Comparison of ENCODE assay signal across 28 cellular contexts in genomic region chr7:410395-410910, GRCh38.
A peak's percentile ranks its signal among the peaks of the same experiment; 100 is the strongest.
DNase-seq lines count a peak whose midpoint lies in the region; ATAC-seq and TF ChIP-seq lines count a peak whose summit lies in the region.
"Had no signal": no experiment of that assay in that cellular context is flagged by ENCODE, and none has a peak within 500 bp of the region (broad histone marks: within the 10 kb centered on the region; RNA-seq: fewer than 3 reads in every experiment).

No MANE protein-coding gene starts in this region.

- peaks cover 0 to 11% (median 0%) of the 10 kb centered on the region in 11 experiments; a peak in 4 of 22 replicates for H4K20me1 ChIP-seq in BLaER1 treated with 17β-estradiol and CSF1 and Interleukin-3, amounts not matched to agents 10 nM and 100 nM

- TF ChIP-seq CTCF in Panc1 (IDR thresholded peaks at IDR 0.05) (no peak), left ventricle myocardium inferior (IDR thresholded peaks at IDR 0.05; ENCODE audit: borderline replicate concordance) (no peak), vagina (IDR thresholded peaks at IDR 0.05) (no peak)

- in situ Hi-C loops in Panc1 (cut with HindIII; ENCODE audit: low pct_unique_long_range_greater_than_20kb, low sequenced_read_pairs): no loop called here

- POLR2A ChIA-PET in Panc1 (lab: Charles Lee): no interaction called here

- no peaks in the 10 kb centered on the region for H3K9me3 ChIP-seq in BLaER1 treated with 17β-estradiol and CSF1 and Interleukin-3, amounts not matched to agents 10 nM and 100 nM (replicated peaks in 1 of 11)
- H3K9me3 ChIP-seq in Panc1 (ENCODE audit: control insufficient read depth, insufficient read depth, low read depth, low read length) (no peaks in the 10 kb centered on the region), left ventricle myocardium inferior (replicated peaks) (no peaks in the 10 kb centered on the region), vagina (no peaks in the 10 kb centered on the region)
- H3K9me3 ChIP-seq: esophagus squamous epithelium, HAP-1, uterus had no signal

- peak; percentile 62 for ATAC-seq in Panc1
- ATAC-seq: foreskin keratinocyte had no signal

- H3K4me2 ChIP-seq in BLaER1 treated with 17β-estradiol and CSF1 and Interleukin-3, amounts not matched to agents 10 nM and 100 nM: peak overlapping the region in 9 of 11 experiments; percentile 39 to 96 (median 88); a peak in 17 of 22 replicates
- H3K4me2 ChIP-seq: PC-9 had no signal

- BruUV-seq in Panc1 (replicated peaks; lab: Mats Ljungman, UMichigan): no TSS peak

- DNase-seq in Panc1 (ENCODE audit: low read depth, low spot score): no peak
- peak; percentile 9 for DNase-seq in left ventricle myocardium inferior
- DNase-seq in posterior vena cava (ENCODE audit: low spot score): peak; percentile 73
- no peak for DNase-seq in vagina (ENCODE audit: extremely low spot score in 2 of 2)
- DNase-seq in mesenteric fat pad (ENCODE audit: low spot score): no peak
- no peak for DNase-seq in DMS53 (lab: John Stamatoyannopoulos, UW)
- DNase-seq: activated CD4-positive, alpha-beta T cell treated with anti-CD3 and anti-CD28 coated beads, Interleukin-2, amount 50 U/mL, for 1 hour; activated naive CD4-positive, alpha-beta T cell treated with anti-CD3 and anti-CD28 coated beads, Interleukin-2, amount 10 ng/mL, durations not matched to agents 7 days and 5 days; amniotic stem cell; brain microvascular endothelial cell; C1 segment of cervical spinal cord; esophagus squamous epithelium; foreskin keratinocyte; MM.1S; NCI-H1930; NCI-H2171 treated with DMSO at 0.1 percent for 48 hours; NCI-H524; PC-9; SIG-M5; stimulated activated CD8-positive, alpha-beta memory T cell treated with anti-CD3 and anti-CD28 coated beads, Interleukin-4, amount 100 ng/mL, for 48 hours; SW 1271; T-helper 9 cell; uterus had no signal

- no peaks in the 10 kb centered on the region for H3K36me3 ChIP-seq in BLaER1 treated with 17β-estradiol and CSF1 and Interleukin-3, amounts not matched to agents 10 nM and 100 nM
- H3K36me3 ChIP-seq in Panc1 (ENCODE audit: control insufficient read depth, insufficient read depth, low read length) (no peaks in the 10 kb centered on the region), left ventricle myocardium inferior (no peaks in the 10 kb centered on the region), vagina (no peaks in the 10 kb centered on the region)
- H3K36me3 ChIP-seq: brain microvascular endothelial cell, esophagus squamous epithelium, HAP-1, uterus had no signal

- no peak for TF ChIP-seq POLR2A in vagina (IDR thresholded peaks at IDR 0.05)

- H3K27ac ChIP-seq in BLaER1 treated with 17β-estradiol and CSF1 and Interleukin-3, amounts not matched to agents 10 nM and 100 nM: no peak overlapping the region
- H3K27ac ChIP-seq in Panc1 (ENCODE audit: low read length): no peak overlapping the region
- no peak overlapping the region for H3K27ac ChIP-seq in left ventricle myocardium inferior (replicated peaks)
- no peak overlapping the region for H3K27ac ChIP-seq in vagina
- H3K27ac ChIP-seq: brain microvascular endothelial cell, dorsolateral prefrontal cortex, esophagus squamous epithelium, foreskin keratinocyte, HL-60, parathyroid adenoma, PC-9, uterus had no signal

- H3K4me1 ChIP-seq in BLaER1 treated with 17β-estradiol and CSF1 and Interleukin-3, amounts not matched to agents 10 nM and 100 nM: peaks cover 33 to 80% (median 70%) of the 10 kb centered on the region in 10 experiments
- no peaks in the 10 kb centered on the region for H3K4me1 ChIP-seq in Panc1 (ENCODE audit: control insufficient read depth, insufficient read depth, low read length)
- no peaks in the 10 kb centered on the region for H3K4me1 ChIP-seq in left ventricle myocardium inferior
- H3K4me1 ChIP-seq in vagina: no peaks in the 10 kb centered on the region
- H3K4me1 ChIP-seq: esophagus squamous epithelium, foreskin keratinocyte, HAP-1, parathyroid adenoma, uterus had no signal

- H3K4me3 ChIP-seq in BLaER1 treated with 17β-estradiol and CSF1 and Interleukin-3, amounts not matched to agents 10 nM and 100 nM: no peak overlapping the region
- no peak overlapping the region for H3K4me3 ChIP-seq in Panc1 (ENCODE audit: low read depth in 2 of 2, low read length in 2 of 2)
- no peak overlapping the region for H3K4me3 ChIP-seq in left ventricle myocardium inferior
- no peak overlapping the region for H3K4me3 ChIP-seq in vagina
- H3K4me3 ChIP-seq: dorsolateral prefrontal cortex, esophagus squamous epithelium, HAP-1, PC-9, uterus had no signal

- peaks cover 0 to 36% (median 0%) of the 10 kb centered on the region in 11 experiments; a peak in 9 of 22 replicates for H3K27me3 ChIP-seq in BLaER1 treated with 17β-estradiol and CSF1 and Interleukin-3, amounts not matched to agents 10 nM and 100 nM
- H3K27me3 ChIP-seq in Panc1 (ENCODE audit: control insufficient read depth, insufficient read depth, low read length) (peaks cover 16% of the 10 kb centered on the region; the same call in 1 of the 2 replicates), left ventricle myocardium inferior (ENCODE audit: low read depth) (peaks cover 56% of the 10 kb centered on the region), vagina (no peaks in the 10 kb centered on the region)
- H3K27me3 ChIP-seq: uterus had no signal

- CTCF ChIA-PET in Panc1 (lab: Charles Lee): no interaction called here

- no peak overlapping the region for H3K9ac ChIP-seq in BLaER1 treated with 17β-estradiol and CSF1 and Interleukin-3, amounts not matched to agents 10 nM and 100 nM
- H3K9ac ChIP-seq: parathyroid adenoma had no signal

- intact Hi-C loops in Panc1 (cut with micrococcal nuclease; ENCODE audit: unreplicated experiment): no loop called here
- intact Hi-C loops in left ventricle myocardium inferior (cut with micrococcal nuclease): no loop called here
- intact Hi-C loops in posterior vena cava (cut with DNase I): no loop called here
- intact Hi-C loops in vagina (cut with DNase I): no loop called here

Comparison
In these comparisons a context has a peak if more than half of its experiments do, and no peak if none do; other contexts are left out.
1. DNase-seq: peak in left ventricle myocardium inferior (single experiment) and posterior vena cava (single experiment); none in Panc1 (single experiment), vagina (0 of 2), mesenteric fat pad (single experiment) and DMS53 (single experiment).